Comparison of ENCODE assay signal across 1 cellular context in genomic region chr19:44903216-44903601, GRCh38.
TF ChIP-seq lines count a peak whose summit lies in the region.

No MANE protein-coding gene starts in this region.

TF ChIP-seq in GM12878, 131 proteins besides CTCF, POLR2A, EP300 and RAD21:
- no peak for TF ChIP-seq ATF2 (IDR thresholded peaks at IDR 0.05; ENCODE audit: low read length)
- TF ChIP-seq ASH2L (IDR thresholded peaks at IDR 0.05; ENCODE audit: borderline replicate concordance, low read depth): no peak
- TF ChIP-seq CHD4 (IDR thresholded peaks at IDR 0.05): no peak
- no peak for TF ChIP-seq FOXK2 (IDR thresholded peaks at IDR 0.05)
- TF ChIP-seq, protein P1, sequence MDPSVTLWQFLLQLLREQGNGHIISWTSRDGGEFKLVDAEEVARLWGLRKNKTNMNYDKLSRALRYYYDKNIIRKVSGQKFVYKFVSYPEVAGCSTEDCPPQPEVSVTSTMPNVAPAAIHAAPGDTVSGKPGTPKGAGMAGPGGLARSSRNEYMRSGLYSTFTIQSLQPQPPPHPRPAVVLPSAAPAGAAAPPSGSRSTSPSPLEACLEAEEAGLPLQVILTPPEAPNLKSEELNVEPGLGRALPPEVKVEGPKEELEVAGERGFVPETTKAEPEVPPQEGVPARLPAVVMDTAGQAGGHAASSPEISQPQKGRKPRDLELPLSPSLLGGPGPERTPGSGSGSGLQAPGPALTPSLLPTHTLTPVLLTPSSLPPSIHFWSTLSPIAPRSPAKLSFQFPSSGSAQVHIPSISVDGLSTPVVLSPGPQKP (IDR thresholded peaks at IDR 0.05; ENCODE audit: low read depth, low read length): no peak
- no peak for TF ChIP-seq NR2C1 (IDR thresholded peaks at IDR 0.05)
- no peak for TF ChIP-seq ZNF24 (IDR thresholded peaks at IDR 0.05)
- TF ChIP-seq POLR2AphosphoS2 (IDR thresholded peaks at IDR 0.05; ENCODE audit: low read depth, low read length): no peak
- no peak for TF ChIP-seq CBX5 (IDR thresholded peaks at IDR 0.05; ENCODE audit: low read depth)
- TF ChIP-seq SPI1 (IDR thresholded peaks at IDR 0.05; ENCODE audit: borderline replicate concordance, insufficient read depth, low read depth, low read length): no peak
TF ChIP-seq in GM12878: peak in this region for 0.
